1 cellular context compared by ENCODE assay signal in the genomic region with DNA sequence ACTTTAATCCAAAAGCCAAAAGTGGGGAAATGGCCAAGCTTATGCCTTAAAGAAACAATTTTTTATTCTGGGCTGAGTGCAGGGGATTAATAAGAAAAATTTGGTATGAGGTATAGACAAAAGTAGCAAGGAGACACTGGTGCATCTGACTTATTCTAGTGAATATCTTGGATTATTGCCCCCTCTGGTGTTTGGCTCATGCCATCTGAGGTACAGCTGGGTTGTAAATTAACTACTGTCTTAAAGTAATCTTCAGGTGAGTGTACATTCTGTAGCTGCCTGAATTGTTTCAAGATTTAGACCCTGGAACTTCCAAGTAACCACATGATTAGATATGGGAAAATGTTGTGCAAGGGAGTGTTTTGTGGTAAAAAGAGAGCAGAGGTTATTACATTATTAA.
TF ChIP-seq lines count a peak whose summit lies in the region.

No MANE protein-coding gene starts in this region.

TF ChIP-seq in GM23338, 12 proteins besides CTCF, POLR2A, EP300 and RAD21 (continued from another document):
- TF ChIP-seq, protein P1, sequence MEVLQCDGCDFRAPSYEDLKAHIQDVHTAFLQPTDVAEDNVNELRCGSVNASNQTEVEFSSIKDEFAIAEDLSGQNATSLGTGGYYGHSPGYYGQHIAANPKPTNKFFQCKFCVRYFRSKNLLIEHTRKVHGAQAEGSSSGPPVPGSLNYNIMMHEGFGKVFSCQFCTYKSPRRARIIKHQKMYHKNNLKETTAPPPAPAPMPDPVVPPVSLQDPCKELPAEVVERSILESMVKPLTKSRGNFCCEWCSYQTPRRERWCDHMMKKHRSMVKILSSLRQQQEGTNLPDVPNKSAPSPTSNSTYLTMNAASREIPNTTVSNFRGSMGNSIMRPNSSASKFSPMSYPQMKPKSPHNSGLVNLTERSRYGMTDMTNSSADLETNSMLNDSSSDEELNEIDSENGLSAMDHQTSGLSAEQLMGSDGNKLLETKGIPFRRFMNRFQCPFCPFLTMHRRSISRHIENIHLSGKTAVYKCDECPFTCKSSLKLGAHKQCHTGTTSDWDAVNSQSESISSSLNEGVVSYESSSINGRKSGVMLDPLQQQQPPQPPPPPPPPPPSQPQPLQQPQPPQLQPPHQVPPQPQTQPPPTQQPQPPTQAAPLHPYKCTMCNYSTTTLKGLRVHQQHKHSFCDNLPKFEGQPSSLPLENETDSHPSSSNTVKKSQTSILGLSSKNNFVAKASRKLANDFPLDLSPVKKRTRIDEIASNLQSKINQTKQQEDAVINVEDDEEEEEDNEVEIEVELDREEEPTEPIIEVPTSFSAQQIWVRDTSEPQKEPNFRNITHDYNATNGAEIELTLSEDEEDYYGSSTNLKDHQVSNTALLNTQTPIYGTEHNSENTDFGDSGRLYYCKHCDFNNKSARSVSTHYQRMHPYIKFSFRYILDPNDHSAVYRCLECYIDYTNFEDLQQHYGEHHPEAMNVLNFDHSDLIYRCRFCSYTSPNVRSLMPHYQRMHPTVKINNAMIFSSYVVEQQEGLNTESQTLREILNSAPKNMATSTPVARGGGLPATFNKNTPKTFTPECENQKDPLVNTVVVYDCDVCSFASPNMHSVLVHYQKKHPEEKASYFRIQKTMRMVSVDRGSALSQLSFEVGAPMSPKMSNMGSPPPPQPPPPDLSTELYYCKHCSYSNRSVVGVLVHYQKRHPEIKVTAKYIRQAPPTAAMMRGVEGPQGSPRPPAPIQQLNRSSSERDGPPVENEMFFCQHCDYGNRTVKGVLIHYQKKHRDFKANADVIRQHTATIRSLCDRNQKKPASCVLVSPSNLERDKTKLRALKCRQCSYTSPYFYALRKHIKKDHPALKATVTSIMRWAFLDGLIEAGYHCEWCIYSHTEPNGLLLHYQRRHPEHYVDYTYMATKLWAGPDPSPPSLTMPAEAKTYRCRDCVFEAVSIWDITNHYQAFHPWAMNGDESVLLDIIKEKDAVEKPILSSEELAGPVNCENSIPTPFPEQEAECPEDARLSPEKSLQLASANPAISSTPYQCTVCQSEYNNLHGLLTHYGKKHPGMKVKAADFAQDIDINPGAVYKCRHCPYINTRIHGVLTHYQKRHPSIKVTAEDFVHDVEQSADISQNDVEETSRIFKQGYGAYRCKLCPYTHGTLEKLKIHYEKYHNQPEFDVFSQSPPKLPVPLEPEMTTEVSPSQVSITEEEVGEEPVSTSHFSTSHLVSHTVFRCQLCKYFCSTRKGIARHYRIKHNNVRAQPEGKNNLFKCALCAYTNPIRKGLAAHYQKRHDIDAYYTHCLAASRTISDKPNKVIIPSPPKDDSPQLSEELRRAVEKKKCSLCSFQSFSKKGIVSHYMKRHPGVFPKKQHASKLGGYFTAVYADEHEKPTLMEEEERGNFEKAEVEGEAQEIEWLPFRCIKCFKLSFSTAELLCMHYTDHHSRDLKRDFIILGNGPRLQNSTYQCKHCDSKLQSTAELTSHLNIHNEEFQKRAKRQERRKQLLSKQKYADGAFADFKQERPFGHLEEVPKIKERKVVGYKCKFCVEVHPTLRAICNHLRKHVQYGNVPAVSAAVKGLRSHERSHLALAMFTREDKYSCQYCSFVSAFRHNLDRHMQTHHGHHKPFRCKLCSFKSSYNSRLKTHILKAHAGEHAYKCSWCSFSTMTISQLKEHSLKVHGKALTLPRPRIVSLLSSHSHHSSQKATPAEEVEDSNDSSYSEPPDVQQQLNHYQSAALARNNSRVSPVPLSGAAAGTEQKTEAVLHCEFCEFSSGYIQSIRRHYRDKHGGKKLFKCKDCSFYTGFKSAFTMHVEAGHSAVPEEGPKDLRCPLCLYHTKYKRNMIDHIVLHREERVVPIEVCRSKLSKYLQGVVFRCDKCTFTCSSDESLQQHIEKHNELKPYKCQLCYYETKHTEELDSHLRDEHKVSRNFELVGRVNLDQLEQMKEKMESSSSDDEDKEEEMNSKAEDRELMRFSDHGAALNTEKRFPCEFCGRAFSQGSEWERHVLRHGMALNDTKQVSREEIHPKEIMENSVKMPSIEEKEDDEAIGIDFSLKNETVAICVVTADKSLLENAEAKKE (CRISPR knock-in tag; IDR thresholded peaks at IDR 0.05), result no peak
- TF ChIP-seq, protein P2, sequence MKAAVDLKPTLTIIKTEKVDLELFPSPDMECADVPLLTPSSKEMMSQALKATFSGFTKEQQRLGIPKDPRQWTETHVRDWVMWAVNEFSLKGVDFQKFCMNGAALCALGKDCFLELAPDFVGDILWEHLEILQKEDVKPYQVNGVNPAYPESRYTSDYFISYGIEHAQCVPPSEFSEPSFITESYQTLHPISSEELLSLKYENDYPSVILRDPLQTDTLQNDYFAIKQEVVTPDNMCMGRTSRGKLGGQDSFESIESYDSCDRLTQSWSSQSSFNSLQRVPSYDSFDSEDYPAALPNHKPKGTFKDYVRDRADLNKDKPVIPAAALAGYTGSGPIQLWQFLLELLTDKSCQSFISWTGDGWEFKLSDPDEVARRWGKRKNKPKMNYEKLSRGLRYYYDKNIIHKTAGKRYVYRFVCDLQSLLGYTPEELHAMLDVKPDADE (IDR thresholded peaks at IDR 0.05), result no peak
- TF ChIP-seq, protein P3, sequence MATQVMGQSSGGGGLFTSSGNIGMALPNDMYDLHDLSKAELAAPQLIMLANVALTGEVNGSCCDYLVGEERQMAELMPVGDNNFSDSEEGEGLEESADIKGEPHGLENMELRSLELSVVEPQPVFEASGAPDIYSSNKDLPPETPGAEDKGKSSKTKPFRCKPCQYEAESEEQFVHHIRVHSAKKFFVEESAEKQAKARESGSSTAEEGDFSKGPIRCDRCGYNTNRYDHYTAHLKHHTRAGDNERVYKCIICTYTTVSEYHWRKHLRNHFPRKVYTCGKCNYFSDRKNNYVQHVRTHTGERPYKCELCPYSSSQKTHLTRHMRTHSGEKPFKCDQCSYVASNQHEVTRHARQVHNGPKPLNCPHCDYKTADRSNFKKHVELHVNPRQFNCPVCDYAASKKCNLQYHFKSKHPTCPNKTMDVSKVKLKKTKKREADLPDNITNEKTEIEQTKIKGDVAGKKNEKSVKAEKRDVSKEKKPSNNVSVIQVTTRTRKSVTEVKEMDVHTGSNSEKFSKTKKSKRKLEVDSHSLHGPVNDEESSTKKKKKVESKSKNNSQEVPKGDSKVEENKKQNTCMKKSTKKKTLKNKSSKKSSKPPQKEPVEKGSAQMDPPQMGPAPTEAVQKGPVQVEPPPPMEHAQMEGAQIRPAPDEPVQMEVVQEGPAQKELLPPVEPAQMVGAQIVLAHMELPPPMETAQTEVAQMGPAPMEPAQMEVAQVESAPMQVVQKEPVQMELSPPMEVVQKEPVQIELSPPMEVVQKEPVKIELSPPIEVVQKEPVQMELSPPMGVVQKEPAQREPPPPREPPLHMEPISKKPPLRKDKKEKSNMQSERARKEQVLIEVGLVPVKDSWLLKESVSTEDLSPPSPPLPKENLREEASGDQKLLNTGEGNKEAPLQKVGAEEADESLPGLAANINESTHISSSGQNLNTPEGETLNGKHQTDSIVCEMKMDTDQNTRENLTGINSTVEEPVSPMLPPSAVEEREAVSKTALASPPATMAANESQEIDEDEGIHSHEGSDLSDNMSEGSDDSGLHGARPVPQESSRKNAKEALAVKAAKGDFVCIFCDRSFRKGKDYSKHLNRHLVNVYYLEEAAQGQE (IDR thresholded peaks at IDR 0.05; ENCODE audit: unreplicated experiment), result no peak
- TF ChIP-seq NANOG (IDR thresholded peaks at IDR 0.05; ENCODE audit: borderline replicate concordance), result no peak
